Comparison of ENCODE assay signal across 14 cellular contexts in genomic region chr5:6365977-6366590, GRCh38. TPM values are rescaled to one million over a fixed set of nuclear protein-coding genes. Genes with fewer than 3 reads are reported as not detected.
A peak's percentile ranks its signal among the peaks of the same experiment; 100 is the strongest.
DNase-seq lines count a peak whose midpoint lies in the region; ATAC-seq and TF ChIP-seq lines count a peak whose summit lies in the region.
"Had no signal": no experiment of that assay in that cellular context is flagged by ENCODE, and none has a peak within 500 bp of the region (broad histone marks: within the 10 kb centered on the region; RNA-seq: fewer than 3 reads in every experiment).

No MANE protein-coding gene starts in this region.

- H3K36me3 Mint-ChIP-seq in osteocyte (ENCODE audit: unreplicated experiment) = peaks cover 25% of the 10 kb centered on the region
- H3K36me3 Mint-ChIP-seq: natural killer cell had no signal

- ATAC-seq in GM19351 (IDR thresholded peaks at IDR 0.05; ENCODE audit: unreplicated experiment) (no peak), left cardiac atrium (no peak)
- ATAC-seq: activated CD4-positive, CD25-positive, alpha-beta regulatory T cell treated with anti-CD3 and anti-CD28 coated beads, Interleukin-2, amount 50 U/mL, for 24 hours; natural killer cell had no signal

- no peak overlapping the region for H3K27ac Mint-ChIP-seq in osteocyte (ENCODE audit: unreplicated experiment)

- no peak for TF ChIP-seq CTCF in osteocyte (IDR thresholded peaks at IDR 0.05)

- no peaks in the 10 kb centered on the region for H3K4me1 Mint-ChIP-seq in osteocyte (ENCODE audit: unreplicated experiment)

- H3K4me3 Mint-ChIP-seq in osteocyte (ENCODE audit: unreplicated experiment) = no peak overlapping the region
- H3K4me3 Mint-ChIP-seq: natural killer cell had no signal

- no peaks in the 10 kb centered on the region for H3K27me3 Mint-ChIP-seq in osteocyte (ENCODE audit: unreplicated experiment)

- intact Hi-C loops in left cardiac atrium (cut with DNase I) = no loop called here

- H3K9me3 Mint-ChIP-seq in osteocyte (ENCODE audit: unreplicated experiment) = no peaks in the 10 kb centered on the region
- H3K9me3 Mint-ChIP-seq: natural killer cell had no signal

- DNase-seq in NCI-H1417 (lab: John Stamatoyannopoulos, UW) (peak in 2 of 3 experiments; percentile 26 to 61), NCI-H1417 treated with DMSO at 0.1 percent for 48 hours (lab: John Stamatoyannopoulos, UW) (no peak), GDM1 (lab: John Stamatoyannopoulos, UW) (peak; percentile 48), UCSD-AML1 (lab: John Stamatoyannopoulos, UW; ENCODE audit: unreplicated experiment) (peak; percentile 36), osteocyte (ENCODE audit: extremely low spot score, unreplicated experiment) (peak; percentile 56), NCI-H526 treated with DMSO at 0.1 percent for 48 hours (lab: John Stamatoyannopoulos, UW) (no peak), left cardiac atrium (no peak)
- DNase-seq: 8988T; activated T-cell treated with anti-CD3 and anti-CD28 coated beads, Interleukin-2, amount 50 U/mL, for 48 hours; effector CD4-positive, alpha-beta T cell; natural killer cell; SW 1271 had no signal

RNA-seq across cellular contexts. Expression of gene MED10, which starts 12.3 kb away (rescaled TPM):
- 28.2 and 31.0 TPM in 2 replicates for total RNA-seq in osteocyte
- 10 to 100 TPM; 24.4 to 24.5 TPM for total RNA-seq in left cardiac atrium

Comparison
In these comparisons a context has a peak if more than half of its experiments do, and no peak if none do; other contexts are left out.
1. DNase-seq: peak in NCI-H1417 (2 of 3), GDM1 (single experiment), UCSD-AML1 (single experiment) and osteocyte (single experiment); none in NCI-H1417 treated with DMSO at 0.1 percent for 48 hours (single experiment), NCI-H526 treated with DMSO at 0.1 percent for 48 hours (single experiment) and left cardiac atrium (single experiment).